Comparison of ENCODE assay signal across 8 cellular contexts in the genomic region with DNA sequence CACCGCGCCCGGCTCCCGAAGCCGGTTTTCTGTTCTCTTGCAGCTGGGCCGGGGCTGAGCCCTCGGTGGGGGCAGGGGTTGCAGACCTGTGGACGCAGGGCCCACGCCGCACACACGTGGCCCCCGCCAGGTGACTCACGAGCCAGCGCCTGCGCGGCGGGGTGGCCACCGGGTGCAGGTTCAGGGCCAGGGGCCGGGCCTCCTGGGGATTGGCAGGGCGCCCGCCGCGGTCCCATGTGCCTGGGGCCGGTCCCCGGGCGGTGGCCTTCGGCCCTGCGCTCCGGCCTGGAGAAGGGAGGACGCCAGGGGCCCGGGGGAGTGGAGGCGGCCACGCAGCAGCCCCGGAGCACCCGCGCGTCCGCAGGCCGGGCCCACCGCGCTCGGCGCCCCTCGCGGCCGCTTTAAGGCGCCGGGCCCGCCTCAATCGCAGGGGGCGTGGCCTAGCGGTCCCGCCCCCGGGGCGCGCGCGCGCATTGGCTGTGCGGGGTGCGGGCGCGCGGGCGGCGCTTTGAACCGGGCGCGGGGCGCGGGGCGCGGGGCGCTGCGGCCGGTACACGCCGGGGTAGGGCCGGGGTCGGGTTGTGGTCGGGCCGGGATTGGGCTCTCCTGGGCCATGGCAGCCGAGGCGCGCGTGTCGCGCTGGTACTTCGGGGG. TPM values are rescaled to one million over a fixed set of nuclear protein-coding genes. Genes with fewer than 3 reads are reported as not detected.
DNase-seq lines count a peak whose midpoint lies in the region; ATAC-seq and TF ChIP-seq lines count a peak whose summit lies in the region.

A gene with protein sequence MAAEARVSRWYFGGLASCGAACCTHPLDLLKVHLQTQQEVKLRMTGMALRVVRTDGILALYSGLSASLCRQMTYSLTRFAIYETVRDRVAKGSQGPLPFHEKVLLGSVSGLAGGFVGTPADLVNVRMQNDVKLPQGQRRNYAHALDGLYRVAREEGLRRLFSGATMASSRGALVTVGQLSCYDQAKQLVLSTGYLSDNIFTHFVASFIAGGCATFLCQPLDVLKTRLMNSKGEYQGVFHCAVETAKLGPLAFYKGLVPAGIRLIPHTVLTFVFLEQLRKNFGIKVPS (plus strand): TSS at position 471 of the 654 bp plus-strand sequence. CDS start 143 bp downstream, at position 614.

- no peaks in the 10 kb centered on the region for H3K9me3 ChIP-seq in ectodermal cell (ENCODE audit: control insufficient read depth, low read length)

- no peaks in the 10 kb centered on the region for H3K27me3 Mint-ChIP-seq in activated CD4-positive, alpha-beta memory T cell treated with anti-CD3 and anti-CD28 coated beads, Interleukin-2, amount 10 ng/mL, durations not matched to agents 7 days and 5 days

- H3K36me3 Mint-ChIP-seq in activated CD4-positive, alpha-beta memory T cell treated with anti-CD3 and anti-CD28 coated beads, Interleukin-2, amount 10 ng/mL, durations not matched to agents 7 days and 5 days (ENCODE audit: low read depth): peaks cover 4% of the 10 kb centered on the region

- peak within 1 kb of the TSS; percentile 89 for H3K4me3 Mint-ChIP-seq in activated CD4-positive, alpha-beta memory T cell treated with anti-CD3 and anti-CD28 coated beads, Interleukin-2, amount 10 ng/mL, durations not matched to agents 7 days and 5 days

- no peaks in the 10 kb centered on the region for H3K9me3 Mint-ChIP-seq in activated CD4-positive, alpha-beta memory T cell treated with anti-CD3 and anti-CD28 coated beads, Interleukin-2, amount 10 ng/mL, durations not matched to agents 7 days and 5 days

- peaks cover 37% of the 10 kb centered on the region for H3K4me1 ChIP-seq in ectodermal cell (ENCODE audit: control insufficient read depth, insufficient read depth, low read length)

- H3K4me3 ChIP-seq in AG09309 (ENCODE audit: control insufficient read depth, low read depth, low read length) (peak within 1 kb of the TSS; percentile 53), ectodermal cell (ENCODE audit: insufficient read depth, low read depth, low read length) (peak within 1 kb of the TSS; percentile 67)

- CTCF ChIA-PET in activated CD4-positive, alpha-beta memory T cell treated with anti-CD3 and anti-CD28 coated beads, Interleukin-2, amount 10 ng/mL, durations not matched to agents 7 days and 5 days (lab: Charles Lee): interaction anchor here (0.7 to 1.4 kb wide), 3 partner anchors 29 to 425 kb away, joined by 3 to 5 read pairs (median 3); a partner anchor contains a TSS

- ATAC-seq in GM19035 (IDR thresholded peaks at IDR 0.05; ENCODE audit: unreplicated experiment) (peak; percentile 66), HG03460 (IDR thresholded peaks at IDR 0.05; ENCODE audit: unreplicated experiment) (peak; percentile 51)

- no peak within 1 kb of the TSS for H3K27ac ChIP-seq in ectodermal cell (ENCODE audit: insufficient read depth, low read depth, low read length, poor library complexity, severe bottlenecking)

- peak within 1 kb of the TSS; percentile 64 for H3K27ac Mint-ChIP-seq in activated CD4-positive, alpha-beta memory T cell treated with anti-CD3 and anti-CD28 coated beads, Interleukin-2, amount 10 ng/mL, durations not matched to agents 7 days and 5 days

- H3K27me3 ChIP-seq in ectodermal cell (ENCODE audit: control insufficient read depth, insufficient read depth, low read length, poor library complexity, severe bottlenecking): peaks cover 23% of the 10 kb centered on the region

- 0% methylated on average over 89 of the region's 89 CpGs for WGBS in ectodermal cell, 2 experiments

- H3K36me3 ChIP-seq in ectodermal cell (ENCODE audit: control insufficient read depth, insufficient read depth, low read length): peaks cover 9% of the 10 kb centered on the region

- H3K4me1 Mint-ChIP-seq in activated CD4-positive, alpha-beta memory T cell treated with anti-CD3 and anti-CD28 coated beads, Interleukin-2, amount 10 ng/mL, durations not matched to agents 7 days and 5 days: peaks cover 28% of the 10 kb centered on the region

- no peak for TF ChIP-seq CTCF in AG09309 (IDR thresholded peaks at IDR 0.05; ENCODE audit: control insufficient read depth, insufficient read depth, low read depth, low read length, missing control alignments)

- DNase-seq in AG09309 (ENCODE audit: low read depth) (no peak), NCI-H82 (lab: John Stamatoyannopoulos, UW) (peak; percentile 95), lung microvascular endothelial cell (ENCODE audit: low read depth in 2 of 2) (peak; percentile 75 to 82)
- DNase-seq in activated CD4-positive, alpha-beta memory T cell treated with anti-CD3 and anti-CD28 coated beads, Interleukin-2, amount 10 ng/mL, durations not matched to agents 7 days and 5 days: peak; percentile 86
- peak; percentile 31 to 70 (median 52) for DNase-seq in stimulated activated CD4-positive, alpha-beta T cell treated with anti-CD3 and anti-CD28 coated beads, TNF-alpha, amount 100 ng/mL, for 1 hour (ENCODE audit: low read depth in 3 of 3, low spot score in 1 of 3)

- POLR2A ChIA-PET in activated CD4-positive, alpha-beta memory T cell treated with anti-CD3 and anti-CD28 coated beads, Interleukin-2, amount 10 ng/mL, durations not matched to agents 7 days and 5 days (lab: Charles Lee): interaction anchor here (0.6 to 3.8 kb wide), 11 partner anchors 9 to 454 kb away, joined by 3 to 30 read pairs (median 4); a partner anchor contains a TSS

RNA-seq across cellular contexts. Expression of the gene that starts here (rescaled TPM):
- 10 to 100 TPM; 18.5 to 22.1 TPM for total RNA-seq in activated CD4-positive, alpha-beta memory T cell treated with anti-CD3 and anti-CD28 coated beads, Interleukin-2, amount 10 ng/mL, durations not matched to agents 7 days and 5 days
- polyA plus RNA-seq in ectodermal cell (2013, experiment 1 of 4): 18.9 TPM
- polyA plus RNA-seq in ectodermal cell (2013, experiment 2 of 4): 17.2 TPM
- polyA plus RNA-seq in ectodermal cell (2013, experiment 3 of 4): 12.1 TPM
- 13.9 TPM for polyA plus RNA-seq in ectodermal cell (2013, experiment 4 of 4)
- 6.7 and 11.8 TPM in 2 replicates for total RNA-seq in lung microvascular endothelial cell
